Comparison of ENCODE assay signal across 24 cellular contexts in genomic region chr3:180102604-180103003, GRCh38.
"Had no signal": no experiment of that assay in that cellular context is flagged by ENCODE, and none has a peak within 500 bp of the region (broad histone marks: within the 10 kb centered on the region; RNA-seq: fewer than 3 reads in every experiment).

No MANE protein-coding gene starts in this region.

- H3K4me1 ChIP-seq: SJSA1 had no signal

- FAIRE-seq: HTR-8/SVneo, RCC 7860 had no signal

- H3K27me3 ChIP-seq: SJSA1 had no signal

- H3K36me3 ChIP-seq: SJSA1 had no signal

- H3K4me3 ChIP-seq: SJSA1, SK-N-MC had no signal

- H3K27ac ChIP-seq: HL-60, SJSA1, SK-N-MC had no signal

- H3K9me3 ChIP-seq: SJSA1 had no signal

- DNase-seq: KBM-7, MV-4-11, NCI-H1048, NCI-H1105, NCI-H1417, NCI-H146, NCI-H1694 treated with DMSO at 0.1 percent for 48 hours, NCI-H2029, NCI-H2081 treated with DMSO at 0.1 percent for 48 hours, NCI-H2171, NCI-H226, NCI-H446, NCI-H510A, NCI-H524 treated with DMSO at 0.1 percent for 48 hours, NCI-H69, NCI-H774, Right ventricle myocardium superior, RPMI8226, SIG-M5 had no signal
